In the genomic region with DNA sequence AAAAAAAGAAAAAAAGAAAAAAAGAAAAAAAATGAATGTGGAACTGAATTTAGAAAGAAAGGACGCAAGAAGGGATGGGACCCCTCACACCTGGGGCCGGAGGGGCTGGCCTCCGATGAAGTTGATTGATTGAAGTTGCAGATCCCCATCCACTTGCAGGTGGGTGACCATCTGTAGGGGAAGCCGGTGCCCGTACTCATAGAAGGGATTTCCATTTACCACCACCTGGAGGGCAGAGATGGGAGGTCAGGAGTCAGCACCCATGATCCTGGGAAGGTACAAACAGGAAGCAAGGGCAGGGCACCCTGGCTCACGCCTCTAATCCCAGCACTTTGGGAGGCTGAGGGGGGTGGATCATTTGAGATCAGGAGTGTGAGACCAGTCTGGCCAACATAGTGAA, we compare ENCODE assay signal across 1 cellular context.
TF ChIP-seq lines count a peak whose summit lies in the region.

No MANE protein-coding gene starts in this region.

TF ChIP-seq in HepG2, 621 proteins besides CTCF, POLR2A, EP300 and RAD21:
- no peak for TF ChIP-seq NAIF1 (CRISPR knock-in tag; IDR thresholded peaks at IDR 0.05; ENCODE audit: borderline replicate concordance)
- no peak for TF ChIP-seq PHF5A (CRISPR knock-in tag; IDR thresholded peaks at IDR 0.05; ENCODE audit: low read depth, unreplicated experiment)
